Comparison of ENCODE assay signal across 8 cellular contexts in the genomic region with DNA sequence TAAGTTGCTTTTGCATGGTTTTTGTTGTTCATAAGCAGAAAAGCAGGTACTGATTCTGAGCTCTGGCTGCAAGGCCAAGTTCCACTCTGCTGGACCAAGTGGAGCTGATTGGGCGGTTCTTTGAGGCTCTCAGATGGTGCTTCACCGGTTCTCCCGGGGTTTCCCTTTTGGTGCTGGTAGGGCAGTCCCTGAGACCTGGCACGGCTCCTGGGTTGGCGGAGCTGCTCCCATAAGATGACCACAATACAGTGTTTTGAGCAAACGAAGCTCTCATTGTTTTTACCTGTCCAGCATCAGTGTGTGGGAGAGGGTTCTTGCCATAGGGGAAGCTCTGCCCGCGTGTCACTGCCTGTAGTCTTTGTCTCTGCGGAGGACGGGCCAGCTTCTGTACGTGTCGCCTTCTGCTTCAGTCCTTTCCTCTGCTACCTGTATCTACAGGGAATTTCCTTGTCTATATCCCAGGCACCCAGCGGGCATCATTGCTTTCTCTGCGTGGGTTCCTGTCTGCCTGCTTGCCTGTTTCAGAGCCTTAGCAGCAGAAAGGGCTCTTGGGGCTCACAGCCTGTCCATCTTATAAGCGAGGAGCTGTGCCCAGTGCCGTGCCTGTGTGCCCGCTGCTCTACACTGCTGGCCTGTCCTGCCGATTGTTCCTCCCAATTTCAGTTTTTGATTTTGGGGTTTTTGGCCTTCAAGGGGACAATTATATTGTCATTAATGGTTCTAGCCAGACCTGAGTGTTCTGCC. TPM values are rescaled to one million over a fixed set of nuclear protein-coding genes. Genes with fewer than 3 reads are reported as not detected.
A peak's percentile ranks its signal among the peaks of the same experiment; 100 is the strongest.
DNase-seq lines count a peak whose midpoint lies in the region; ATAC-seq and TF ChIP-seq lines count a peak whose summit lies in the region.

No MANE protein-coding gene starts in this region.

- peak overlapping the region; percentile 90 to 92 for H3K4me3 Mint-ChIP-seq in effector memory CD8-positive, alpha-beta T cell

- TF ChIP-seq POLR2A in ovary (IDR thresholded peaks at IDR 0.05), result no peak

- H2AFZ ChIP-seq in PC-3 (ENCODE audit: low read length), result no peak overlapping the region

- H3K9me3 ChIP-seq in PC-3 (ENCODE audit: low read length) (no peaks in the 10 kb centered on the region), ovary (no peaks in the 10 kb centered on the region), mucosa of descending colon (no peaks in the 10 kb centered on the region)

- H3K9me3 Mint-ChIP-seq in effector memory CD8-positive, alpha-beta T cell, result no peaks in the 10 kb centered on the region

- H4K20me1 ChIP-seq in PC-3 (ENCODE audit: low read length), result peaks cover 50% of the 10 kb centered on the region

- H3K9me2 ChIP-seq in PC-3 (replicated peaks; ENCODE audit: low read length), result no peaks in the 10 kb centered on the region

- H3K27ac ChIP-seq in PC-3 (ENCODE audit: low read length) (no peak overlapping the region), ovary (no peak overlapping the region)

- POLR2A ChIA-PET in PC-3 (lab: Charles Lee; ENCODE audit: unreplicated experiment), result interaction anchor here (0.6 kb wide), 1 partner anchor 195 kb away, joined by 4 read pairs; no protein-coding TSS in a partner anchor

- WGBS in ovary, 3 donors, result 19 to 41% (median 23%) methylated on average over 18 of the region's 18 CpGs

- intact Hi-C loops in PC-3 (cut with micrococcal nuclease) (loop anchor here (2.0 kb wide), 1 partner anchor 14 kb away; no protein-coding TSS in a partner anchor), ovary (cut with DNase I) (no loop called here), mucosa of descending colon (cut with DNase I, micrococcal nuclease) (no loop called here)

- H3K4me3 ChIP-seq in GM12865 (ENCODE audit: low read depth, low read length) (peak overlapping the region; percentile 72), PC-3 (ENCODE audit: low read length) (peak overlapping the region; percentile 88), ovary (peak overlapping the region; percentile 98), mucosa of descending colon (no peak overlapping the region)

- H3F3A ChIP-seq in PC-3 (ENCODE audit: low read length, unreplicated experiment), result no peaks in the 10 kb centered on the region

- no peak for TF ChIP-seq CTCF in GM12865 (IDR thresholded peaks at IDR 0.05; ENCODE audit: insufficient read depth, low read depth, low read length, missing control alignments)
- TF ChIP-seq CTCF in PC-3 (conservative IDR thresholded peaks at IDR 0.05; ENCODE audit: low read depth, low read length), result no peak
- no peak for TF ChIP-seq CTCF in ovary (IDR thresholded peaks at IDR 0.05)
- TF ChIP-seq CTCF in mucosa of descending colon (IDR thresholded peaks at IDR 0.05), result no peak

- H3K27me3 ChIP-seq in PC-3 (ENCODE audit: low read length) (no peaks in the 10 kb centered on the region), ovary (no peaks in the 10 kb centered on the region)

- H3K36me3 ChIP-seq in PC-3 (ENCODE audit: low read depth, low read length) (peaks cover 47% of the 10 kb centered on the region), ovary (no peaks in the 10 kb centered on the region), mucosa of descending colon (ENCODE audit: low read depth) (no peaks in the 10 kb centered on the region)

- peaks cover 41 to 51% of the 10 kb centered on the region in 2 donors for H3K4me1 Mint-ChIP-seq in effector memory CD8-positive, alpha-beta T cell (ENCODE audit: low read depth in 2 of 2)

- peaks cover 73% of the 10 kb centered on the region for H3K79me2 ChIP-seq in PC-3 (ENCODE audit: low read length)

- H3K4me1 ChIP-seq in PC-3 (ENCODE audit: insufficient read depth, low read length), result peaks cover 12% of the 10 kb centered on the region
- peaks cover 19% of the 10 kb centered on the region for H3K4me1 ChIP-seq in ovary (ENCODE audit: insufficient read depth)
- peaks cover 33% of the 10 kb centered on the region for H3K4me1 ChIP-seq in mucosa of descending colon (ENCODE audit: low read depth)

- peak; percentile 61 for DNase-seq in GM12865 (ENCODE audit: low read depth)
- peak; percentile 51 for DNase-seq in PC-3
- DNase-seq in effector memory CD8-positive, alpha-beta T cell, result no peak
- DNase-seq in ovary, result peak in 1 of 5 donors; percentile 48
- DNase-seq in mucosa of gallbladder (ENCODE audit: low spot score), result no peak
- no peak for DNase-seq in mucosa of descending colon

- H3K4me2 ChIP-seq in PC-3 (ENCODE audit: low read length), result peak overlapping the region; percentile 93

- H3K9ac ChIP-seq in PC-3 (ENCODE audit: low read length), result peak overlapping the region; percentile 99

- H3K27ac Mint-ChIP-seq in effector memory CD8-positive, alpha-beta T cell, result peak overlapping the region; percentile 88 to 98

- H3K36me3 Mint-ChIP-seq in effector memory CD8-positive, alpha-beta T cell (ENCODE audit: insufficient read depth), result peaks cover 65% of the 10 kb centered on the region

- ATAC-seq in PC-3 (no peak), mucosa of descending colon (no peak), GM21723 (IDR thresholded peaks at IDR 0.05; ENCODE audit: unreplicated experiment) (no peak), HG03571 (IDR thresholded peaks at IDR 0.05; ENCODE audit: unreplicated experiment) (no peak)
- no peak for ATAC-seq in effector memory CD8-positive, alpha-beta T cell (replicated peaks)

- no TSS peak for BruUV-seq in PC-3 (replicated peaks; lab: Mats Ljungman, UMichigan)

- CTCF ChIA-PET in PC-3 (lab: Charles Lee), result interaction anchor here (1.0 to 1.3 kb wide), 2 partner anchors 10 to 14 kb away, joined by 3 to 7 read pairs; no protein-coding TSS in a partner anchor

- no peak for TF ChIP-seq EP300 in ovary (IDR thresholded peaks at IDR 0.05)

- no peaks in the 10 kb centered on the region for H3K27me3 Mint-ChIP-seq in effector memory CD8-positive, alpha-beta T cell

RNA-seq across cellular contexts. Expression of gene U2AF2, which starts 2.3 kb away (rescaled TPM):
- total RNA-seq in PC-3 (2014; rRNA removed) (343 and 360 TPM in 2 replicates), ovary (100 to 1,000 TPM in 6 of 7 donors, 10 to 100 TPM in 1; 76.9 to 183 (median 158) TPM), mucosa of gallbladder (202 TPM), mucosa of descending colon (100 to 1,000 TPM; 162 to 194 (median 163) TPM)
- 100 to 1,000 TPM in 1 of 2 donors, 10 to 100 TPM in 1; 27.3 to 135 TPM for polyA plus RNA-seq in ovary

RNA-seq across cellular contexts. Expression of gene CCDC106, which starts 9.2 kb away (rescaled TPM):
- total RNA-seq in PC-3 (2014; rRNA removed) (36.0 and 41.4 TPM in 2 replicates), ovary (10 to 100 TPM; 10.6 to 20.2 (median 14.7) TPM), mucosa of gallbladder (18.4 TPM), mucosa of descending colon (10 to 100 TPM in 1 of 3 donors, 1 to 10 TPM in 2; 5.5 to 14.8 (median 6.3) TPM)
- 10 to 100 TPM in 1 of 2 donors, 1 to 10 TPM in 1; 3.1 to 13.5 TPM for polyA plus RNA-seq in ovary

RNA-seq across cellular contexts. Expression of gene ZNF581, which starts 13.7 kb away (rescaled TPM):
- 25.6 and 37.5 TPM in 2 replicates for total RNA-seq in PC-3 (2014; rRNA removed)
- total RNA-seq in ovary, result 10 to 100 TPM; 21.9 to 40.2 (median 34.0) TPM
- polyA plus RNA-seq in ovary, result 10 to 100 TPM; 11.2 to 37.0 TPM
- total RNA-seq in mucosa of gallbladder, result 22.2 TPM
- 10 to 100 TPM; 15.2 to 22.5 (median 20.1) TPM for total RNA-seq in mucosa of descending colon

RNA-seq across cellular contexts. Expression of gene ZNF580, which starts 16.4 kb away (rescaled TPM):
- total RNA-seq in PC-3 (2014; rRNA removed) (15.2 and 23.9 TPM in 2 replicates), ovary (10 to 100 TPM; 24.9 to 70.6 (median 65.3) TPM), mucosa of gallbladder (47.3 TPM), mucosa of descending colon (10 to 100 TPM; 29.6 to 46.0 (median 31.6) TPM)
- polyA plus RNA-seq in ovary, result 10 to 100 TPM; 14.5 to 37.3 TPM

RNA-seq across cellular contexts. Expression of gene EPN1, which starts 17.9 kb away (rescaled TPM):
- total RNA-seq in PC-3 (2014; rRNA removed) (203 and 240 TPM in 2 replicates), ovary (100 to 1,000 TPM in 5 of 7 donors, 10 to 100 TPM in 2; 53.4 to 187 (median 142) TPM), mucosa of gallbladder (172 TPM), mucosa of descending colon (100 to 1,000 TPM; 156 to 251 (median 192) TPM)
- 100 to 1,000 TPM in 1 of 2 donors, 10 to 100 TPM in 1; 11.0 to 106 TPM for polyA plus RNA-seq in ovary

Comparison
In these comparisons a context has a peak if more than half of its experiments do, and no peak if none do; other contexts are left out.
1. DNase-seq: peak in GM12865 (single experiment) and PC-3 (single experiment); none in effector memory CD8-positive, alpha-beta T cell (0 of 3), mucosa of gallbladder (single experiment) and mucosa of descending colon (0 of 3).